In genomic region chr1:46687095-46687659, GRCh38 we compare ENCODE assay signal across 9 cellular contexts. TPM values are rescaled to one million over a fixed set of nuclear protein-coding genes. Genes with fewer than 3 reads are reported as not detected.
DNase-seq lines count a peak whose midpoint lies in the region; ATAC-seq and TF ChIP-seq lines count a peak whose summit lies in the region.
"Had no signal": no experiment of that assay in that cellular context is flagged by ENCODE, and none has a peak within 500 bp of the region (broad histone marks: within the 10 kb centered on the region; RNA-seq: fewer than 3 reads in every experiment).

No MANE protein-coding gene starts in this region.

- no peaks in the 10 kb centered on the region for H3K27me3 ChIP-seq in esophagus squamous epithelium
- no peaks in the 10 kb centered on the region for H3K27me3 ChIP-seq in psoas muscle (ENCODE audit: insufficient read depth in 3 of 3, low read length in 2 of 3)
- no peaks in the 10 kb centered on the region for H3K27me3 ChIP-seq in H9 (ENCODE audit: insufficient read depth, low read length)
- H3K27me3 ChIP-seq: SJSA1 had no signal

- no peak overlapping the region for H2BK12ac ChIP-seq in H9 (ENCODE audit: insufficient read length, low read depth, low read length)

- H3K23ac ChIP-seq in H9 (ENCODE audit: insufficient read length, low read depth, low read length) = no peak overlapping the region

- 23 to 36% methylated on average over 2 of the region's 2 CpGs for WGBS in esophagus squamous epithelium, 2 donors
- 16 to 34% (median 30%) methylated on average over 2 of the region's 2 CpGs for WGBS in psoas muscle, 3 donors
- no CpG with 5 or more reads among the region's 2 CpGs for WGBS in H9 (ENCODE audit: extremely low coverage, insufficient read length, low lambda C conversion rate)

- H3K9me3 Mint-ChIP-seq in H9 = no peaks in the 10 kb centered on the region

- H2AFZ ChIP-seq in H9 (ENCODE audit: low read length) = no peak overlapping the region

- H3K4me2 ChIP-seq in H9 (ENCODE audit: insufficient read depth, insufficient read length, low read length) = no peak overlapping the region

- no peaks in the 10 kb centered on the region for H3K27me3 Mint-ChIP-seq in H9 (ENCODE audit: low read depth)

- no peak for TF ChIP-seq CTCF in esophagus squamous epithelium (IDR thresholded peaks at IDR 0.05)
- no peak for TF ChIP-seq CTCF in psoas muscle (IDR thresholded peaks at IDR 0.05)
- TF ChIP-seq CTCF in H9 (conservative IDR thresholded peaks at IDR 0.05) = no peak

- H3K27ac ChIP-seq in esophagus squamous epithelium (peak overlapping the region in 3 of 4 donors; percentile 47 to 78 (median 75)), psoas muscle (peak overlapping the region; percentile 54), H9 (ENCODE audit: insufficient read length, low read depth, low read length) (no peak overlapping the region)
- H3K27ac ChIP-seq: SJSA1 had no signal

- H3K36me3 ChIP-seq in esophagus squamous epithelium (peaks cover 9 to 95% (median 34%) of the 10 kb centered on the region in 3 donors), psoas muscle (ENCODE audit: insufficient read depth in 1 of 2, low read depth in 1 of 2) (peaks cover 11 to 91% of the 10 kb centered on the region in 2 donors)

- no peaks in the 10 kb centered on the region for H3K4me1 Mint-ChIP-seq in H9

- peaks cover 10 to 89% (median 77%) of the 10 kb centered on the region in 3 experiments; a peak in 6 of 7 replicates for H3K36me3 Mint-ChIP-seq in H9 (ENCODE audit: insufficient read depth in 1 of 3, low read depth in 3 of 3)

- no peak overlapping the region for H3K56ac ChIP-seq in H9 (ENCODE audit: insufficient read length, low read depth, low read length)

- H3K4me1 ChIP-seq in esophagus squamous epithelium = peaks cover 0 to 52% (median 19%) of the 10 kb centered on the region in 3 donors
- peaks cover 39% of the 10 kb centered on the region for H3K4me1 ChIP-seq in psoas muscle
- no peaks in the 10 kb centered on the region for H3K4me1 ChIP-seq in H9 (ENCODE audit: insufficient read depth, low read length)
- H3K4me1 ChIP-seq: SJSA1 had no signal

- intact Hi-C loops in esophagus squamous epithelium (cut with DNase I) = no loop called here
- intact Hi-C loops in psoas muscle (cut with DNase I) = no loop called here

- no peaks in the 10 kb centered on the region for H3K79me2 ChIP-seq in H9 (ENCODE audit: insufficient read depth, low read length)

- ATAC-seq in psoas muscle = peak in 3 of 4 donors; percentile 23 to 63 (median 35)

- H4K5ac ChIP-seq in H9 (ENCODE audit: insufficient read length, low read depth, low read length) = no peak overlapping the region

- TF ChIP-seq POLR2A in esophagus squamous epithelium (IDR thresholded peaks at IDR 0.05) = no peak

- no peak overlapping the region for H3K18ac ChIP-seq in H9 (ENCODE audit: insufficient read length, low read depth, low read length)

- H3K9me3 ChIP-seq in esophagus squamous epithelium (no peaks in the 10 kb centered on the region), psoas muscle (no peaks in the 10 kb centered on the region), H9 (ENCODE audit: control insufficient read depth, low read depth, low read length) (no peaks in the 10 kb centered on the region)
- H3K9me3 ChIP-seq: SJSA1 had no signal

- H3K27ac Mint-ChIP-seq in H9 = no peak overlapping the region

- no peak overlapping the region for H3K4ac ChIP-seq in H9 (ENCODE audit: low read depth, low read length)

- no peak overlapping the region for H4K91ac ChIP-seq in H9 (ENCODE audit: insufficient read length, low read depth, low read length)

- no peak overlapping the region for H3K9ac ChIP-seq in H9 (ENCODE audit: extremely low read depth, insufficient read length, low read length)

- H3K14ac ChIP-seq in H9 (ENCODE audit: insufficient read depth, low read length) = no peak overlapping the region

- H4K8ac ChIP-seq in H9 (replicated peaks; ENCODE audit: insufficient read length, low read depth, low read length) = no peak overlapping the region

- no peak overlapping the region for H2BK120ac ChIP-seq in H9 (ENCODE audit: low read depth, low read length, poor library complexity, severe bottlenecking)

- DNase-seq in GDM1 (lab: John Stamatoyannopoulos, UW) (peak; percentile 5), NCI-H2196 (lab: John Stamatoyannopoulos, UW; ENCODE audit: unreplicated experiment) (peak; percentile 83), esophagus squamous epithelium (lab: John Stamatoyannopoulos, UW) (no peak), psoas muscle (peak; percentile 42 to 65), RKO (ENCODE audit: low spot score) (no peak), NCI-H510A (lab: John Stamatoyannopoulos, UW) (no peak), NCI-H82 treated with DMSO at 0.1 percent for 48 hours (lab: John Stamatoyannopoulos, UW; ENCODE audit: unreplicated experiment) (no peak), H9 (no peak)

- no peak overlapping the region for H2BK5ac ChIP-seq in H9 (ENCODE audit: insufficient read length, low read length)

- H3K79me1 ChIP-seq in H9 (ENCODE audit: insufficient read depth, low read depth, low read length, poor library complexity, severe bottlenecking) = no peaks in the 10 kb centered on the region

- no peak overlapping the region for H2AK5ac ChIP-seq in H9 (ENCODE audit: insufficient read length, low read length)

- H3K4me3 ChIP-seq in esophagus squamous epithelium (no peak overlapping the region), psoas muscle (no peak overlapping the region)
- H3K4me3 ChIP-seq: SJSA1 had no signal

- no peak overlapping the region for H3T11ph ChIP-seq in H9 (ENCODE audit: low read length)

- H2BK15ac ChIP-seq in H9 (ENCODE audit: low read depth, low read length) = no peak overlapping the region

- H3K23me2 ChIP-seq in H9 (ENCODE audit: insufficient read length, low read depth, low read length, poor library complexity, severe bottlenecking) = no peaks in the 10 kb centered on the region

- H2BK20ac ChIP-seq in H9 (ENCODE audit: low read depth, low read length, poor library complexity, severe bottlenecking) = no peak overlapping the region

- no peaks in the 10 kb centered on the region for H4K20me1 ChIP-seq in H9 (ENCODE audit: control insufficient read depth, insufficient read depth, insufficient read length)

- no peak overlapping the region for H3K4me3 Mint-ChIP-seq in H9

RNA-seq across cellular contexts. Expression of gene TEX38, which starts 15.5 kb away (rescaled TPM):
- total RNA-seq in esophagus squamous epithelium = not detected
- not detected for total RNA-seq in psoas muscle
- under 1 TPM in 1 of 3 donors, not detected in 2; 0.08 TPM for polyA plus RNA-seq in psoas muscle
- total RNA-seq in H9 (2021) = not detected in 2 replicates
- total RNA-seq: SJSA1 had no signal

RNA-seq across cellular contexts. Expression of gene ATPAF1, which starts 19.0 kb away (rescaled TPM):
- total RNA-seq in esophagus squamous epithelium = 10 to 100 TPM; 25.7 to 39.1 (median 32.8) TPM
- total RNA-seq in psoas muscle = 100 to 1,000 TPM in 3 of 4 donors, 10 to 100 TPM in 1; 98.3 to 114 (median 107) TPM
- 100 to 1,000 TPM in 1 of 3 donors, 10 to 100 TPM in 2; 60.9 to 156 (median 82.0) TPM for polyA plus RNA-seq in psoas muscle
- 57.3 and 59.6 TPM in 2 replicates for total RNA-seq in H9 (2021)

RNA-seq across cellular contexts. Expression of gene EFCAB14, which starts 31.7 kb away (rescaled TPM):
- total RNA-seq in esophagus squamous epithelium (10 to 100 TPM; 68.7 to 98.8 (median 88.9) TPM), psoas muscle (10 to 100 TPM; 48.4 to 63.3 (median 52.9) TPM), H9 (2021) (41.6 and 42.2 TPM in 2 replicates)
- polyA plus RNA-seq in psoas muscle = 10 to 100 TPM; 21.1 to 62.5 (median 24.6) TPM

Comparison
In these comparisons a context has a peak if more than half of its experiments do, and no peak if none do; other contexts are left out.
1. DNase-seq: peak in GDM1 (single experiment), NCI-H2196 (single experiment) and psoas muscle (2 of 2); none in esophagus squamous epithelium (single experiment), RKO (single experiment), NCI-H510A (single experiment), NCI-H82 treated with DMSO at 0.1 percent for 48 hours (single experiment) and H9 (single experiment).